8 cellular contexts compared by ENCODE assay signal in the genomic region with DNA sequence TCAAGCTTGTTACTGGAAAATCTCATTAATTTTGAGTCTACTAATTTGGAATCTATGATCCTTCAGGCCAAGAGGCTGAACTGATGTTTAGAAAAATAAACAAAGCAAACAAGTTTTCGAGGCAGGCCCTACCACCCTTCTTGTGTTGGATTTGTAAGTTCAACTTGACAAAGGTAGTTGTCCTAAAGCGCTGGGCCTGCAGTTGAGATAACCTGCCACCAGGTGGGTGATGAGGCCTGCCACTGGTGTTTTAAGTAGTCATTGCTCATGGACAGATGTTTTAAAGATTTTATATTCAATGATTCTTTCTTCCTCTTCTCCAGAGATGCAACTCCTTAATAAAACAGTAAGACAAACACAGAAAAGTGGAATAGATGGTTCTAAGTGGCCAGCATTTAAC. TPM values are rescaled to one million over a fixed set of nuclear protein-coding genes. Genes with fewer than 3 reads are reported as not detected.
DNase-seq lines count a peak whose midpoint lies in the region; ATAC-seq and TF ChIP-seq lines count a peak whose summit lies in the region.

No MANE protein-coding gene starts in this region.

- peak; percentile 49 for DNase-seq in HPDE6-E6E7 (ENCODE audit: extremely low spot score)
- peak; percentile 83 for DNase-seq in activated CD4-positive, alpha-beta T cell treated with anti-CD3 and anti-CD28 coated beads, Interleukin-2, amount 10 ng/mL, durations not matched to agents 24 days and 14 days
- no peak for DNase-seq in epithelial cell of proximal tubule (ENCODE audit: low read depth)
- DNase-seq in sciatic nerve (ENCODE audit: low spot score) = peak; percentile 30
- no peak for DNase-seq in HK-2 (ENCODE audit: unreplicated experiment)
- DNase-seq in NCI-H2081 (lab: John Stamatoyannopoulos, UW) = no peak

- H3K4me3 ChIP-seq in BLaER1 treated with 17β-estradiol and CSF1 and Interleukin-3, amounts not matched to agents 10 nM and 100 nM = no peak overlapping the region
- H3K4me3 ChIP-seq in epithelial cell of proximal tubule (ENCODE audit: low read depth, low read length) = no peak overlapping the region

- intact Hi-C loops in activated CD4-positive, alpha-beta T cell treated with anti-CD3 and anti-CD28 coated beads, Interleukin-2, amount 10 ng/mL, durations not matched to agents 24 days and 14 days (cut with micrococcal nuclease) = loop anchor here (1.0 kb wide), 1 partner anchor 54 kb away; no protein-coding TSS in a partner anchor
- intact Hi-C loops in sciatic nerve (cut with DNase I) = no loop called here

- peak overlapping the region in 8 of 11 experiments; percentile 12 to 63 (median 46); a peak in 7 of 22 replicates for H3K27ac ChIP-seq in BLaER1 treated with 17β-estradiol and CSF1 and Interleukin-3, amounts not matched to agents 10 nM and 100 nM

- peaks cover 37 to 55% (median 49%) of the 10 kb centered on the region in 10 experiments for H3K4me1 ChIP-seq in BLaER1 treated with 17β-estradiol and CSF1 and Interleukin-3, amounts not matched to agents 10 nM and 100 nM

- ATAC-seq in sciatic nerve = no peak
- ATAC-seq in GM21723 (IDR thresholded peaks at IDR 0.05; ENCODE audit: unreplicated experiment) = no peak

- H3K4me2 ChIP-seq in BLaER1 treated with 17β-estradiol and CSF1 and Interleukin-3, amounts not matched to agents 10 nM and 100 nM = peak overlapping the region in 7 of 11 experiments; percentile 54 to 98 (median 92); a peak in 13 of 22 replicates

- TF ChIP-seq CTCF in epithelial cell of proximal tubule (conservative IDR thresholded peaks at IDR 0.05; ENCODE audit: low read depth, low read length) = peak; percentile 77

- H3K9ac ChIP-seq in BLaER1 treated with 17β-estradiol and CSF1 and Interleukin-3, amounts not matched to agents 10 nM and 100 nM = no peak overlapping the region

- no peaks in the 10 kb centered on the region for H3K36me3 Mint-ChIP-seq in activated CD4-positive, alpha-beta T cell treated with anti-CD3 and anti-CD28 coated beads, Interleukin-2, amount 10 ng/mL, durations not matched to agents 24 days and 14 days (ENCODE audit: low read depth)

- H3K4me3 Mint-ChIP-seq in activated CD4-positive, alpha-beta T cell treated with anti-CD3 and anti-CD28 coated beads, Interleukin-2, amount 10 ng/mL, durations not matched to agents 24 days and 14 days = no peak overlapping the region

- no peaks in the 10 kb centered on the region for H4K20me1 ChIP-seq in BLaER1 treated with 17β-estradiol and CSF1 and Interleukin-3, amounts not matched to agents 10 nM and 100 nM

- H3K9me3 ChIP-seq in BLaER1 treated with 17β-estradiol and CSF1 and Interleukin-3, amounts not matched to agents 10 nM and 100 nM (replicated peaks in 1 of 11) = no peaks in the 10 kb centered on the region

- no peaks in the 10 kb centered on the region for H3K9me3 Mint-ChIP-seq in activated CD4-positive, alpha-beta T cell treated with anti-CD3 and anti-CD28 coated beads, Interleukin-2, amount 10 ng/mL, durations not matched to agents 24 days and 14 days

- no peaks in the 10 kb centered on the region for H3K27me3 ChIP-seq in BLaER1 treated with 17β-estradiol and CSF1 and Interleukin-3, amounts not matched to agents 10 nM and 100 nM

- H3K36me3 ChIP-seq in BLaER1 treated with 17β-estradiol and CSF1 and Interleukin-3, amounts not matched to agents 10 nM and 100 nM = no peaks in the 10 kb centered on the region

- peaks cover 8% of the 10 kb centered on the region for H3K4me1 Mint-ChIP-seq in activated CD4-positive, alpha-beta T cell treated with anti-CD3 and anti-CD28 coated beads, Interleukin-2, amount 10 ng/mL, durations not matched to agents 24 days and 14 days

- H3K27me3 Mint-ChIP-seq in activated CD4-positive, alpha-beta T cell treated with anti-CD3 and anti-CD28 coated beads, Interleukin-2, amount 10 ng/mL, durations not matched to agents 24 days and 14 days = peaks cover 4% of the 10 kb centered on the region

- no peak overlapping the region for H3K27ac Mint-ChIP-seq in activated CD4-positive, alpha-beta T cell treated with anti-CD3 and anti-CD28 coated beads, Interleukin-2, amount 10 ng/mL, durations not matched to agents 24 days and 14 days

RNA-seq across cellular contexts. Expression of gene ACVRL1, which starts 19.4 kb away (rescaled TPM):
- not detected in 2 replicates for total RNA-seq in activated CD4-positive, alpha-beta T cell treated with anti-CD3 and anti-CD28 coated beads, Interleukin-2, amount 10 ng/mL, durations not matched to agents 24 days and 14 days
- total RNA-seq in epithelial cell of proximal tubule = 2.4 and 3.6 TPM in 2 replicates
- total RNA-seq in sciatic nerve = 57.6 TPM

RNA-seq across cellular contexts. Expression of gene ACVR1B, which starts 24.8 kb away (rescaled TPM):
- 7.1 and 8.1 TPM in 2 replicates for total RNA-seq in activated CD4-positive, alpha-beta T cell treated with anti-CD3 and anti-CD28 coated beads, Interleukin-2, amount 10 ng/mL, durations not matched to agents 24 days and 14 days
- total RNA-seq in epithelial cell of proximal tubule = 14.0 and 23.4 TPM in 2 replicates
- 23.9 TPM for total RNA-seq in sciatic nerve

RNA-seq across cellular contexts. Expression of gene ANKRD33, which starts 38.8 kb away (rescaled TPM):
- not detected in 2 replicates for total RNA-seq in activated CD4-positive, alpha-beta T cell treated with anti-CD3 and anti-CD28 coated beads, Interleukin-2, amount 10 ng/mL, durations not matched to agents 24 days and 14 days
- total RNA-seq in epithelial cell of proximal tubule (not detected in 2 replicates), sciatic nerve (0.76 TPM)

Comparison
In these comparisons a context has a peak if more than half of its experiments do, and no peak if none do; other contexts are left out.
1. DNase-seq: peak in HPDE6-E6E7 (single experiment), activated CD4-positive, alpha-beta T cell treated with anti-CD3 and anti-CD28 coated beads, Interleukin-2, amount 10 ng/mL, durations not matched to agents 24 days and 14 days (single experiment) and sciatic nerve (single experiment); none in epithelial cell of proximal tubule (single experiment), HK-2 (single experiment) and NCI-H2081 (0 of 2).
2. RNA of gene ACVRL1, which starts 19.4 kb away (total RNA-seq): 57.6 TPM in sciatic nerve (single experiment); 2.4 to 3.6 TPM in epithelial cell of proximal tubule and not detected in activated CD4-positive, alpha-beta T cell treated with anti-CD3 and anti-CD28 coated beads, Interleukin-2, amount 10 ng/mL, durations not matched to agents 24 days and 14 days; every median in the first group is over 10 times any median in the second.